20 cellular contexts compared by ENCODE assay signal in genomic region chr15:29141206-29141907, GRCh38.
A peak's percentile ranks its signal among the peaks of the same experiment; 100 is the strongest.
DNase-seq lines count a peak whose midpoint lies in the region; ATAC-seq, FAIRE-seq and TF ChIP-seq lines count a peak whose summit lies in the region.
"Had no signal": no experiment of that assay in that cellular context is flagged by ENCODE, and none has a peak within 500 bp of the region (broad histone marks: within the 10 kb centered on the region; RNA-seq: fewer than 3 reads in every experiment).

No MANE protein-coding gene starts in this region.

- H3K27me3 Mint-ChIP-seq in astrocyte (ENCODE audit: low read depth, unreplicated experiment) (peaks cover 6% of the 10 kb centered on the region), type B pancreatic cell (peaks cover 35% of the 10 kb centered on the region)

- no peak overlapping the region for H3K4me3 Mint-ChIP-seq in astrocyte (ENCODE audit: unreplicated experiment)
- no peak overlapping the region for H3K4me3 Mint-ChIP-seq in type B pancreatic cell
- H3K4me3 Mint-ChIP-seq: activated naive CD8-positive, alpha-beta T cell treated with anti-CD3 and anti-CD28 coated beads for 36 hours had no signal

- peak; percentile 15 for DNase-seq in activated CD4-positive, CD25-positive, alpha-beta regulatory T cell treated with anti-CD3 and anti-CD28 coated beads, Interleukin-2, amount 50 U/mL, for 72 hours
- no peak for DNase-seq in activated CD4-positive, CD25-positive, alpha-beta regulatory T cell (lab: John Stamatoyannopoulos, UW)
- DNase-seq in astrocyte (ENCODE audit: low read depth) (no peak), left lobe of liver (ENCODE audit: low spot score) (peak; percentile 23), type B pancreatic cell (ENCODE audit: extremely low spot score, unreplicated experiment) (peak; percentile 49), inferior parietal cortex (ENCODE audit: extremely low spot score) (no peak)
- DNase-seq: activated naive CD8-positive, alpha-beta T cell treated with anti-CD3 and anti-CD28 coated beads for 36 hours; C1 segment of cervical spinal cord; dermis blood vessel endothelial cell; DMS 273 treated with DMSO at 0.1 percent for 48 hours; NCI-H1436 treated with DMSO at 0.1 percent for 48 hours; NCI-H748 treated with DMSO at 0.1 percent for 48 hours had no signal

- peak overlapping the region; percentile 38 for H3K4me2 ChIP-seq in astrocyte (ENCODE audit: low read length)

- H3K36me3 Mint-ChIP-seq in astrocyte (ENCODE audit: low read depth, unreplicated experiment): peaks cover 3% of the 10 kb centered on the region
- no peaks in the 10 kb centered on the region for H3K36me3 Mint-ChIP-seq in type B pancreatic cell
- H3K36me3 Mint-ChIP-seq: activated naive CD8-positive, alpha-beta T cell treated with anti-CD3 and anti-CD28 coated beads for 36 hours; brain had no signal

- H3K4me3 ChIP-seq in astrocyte (ENCODE audit: insufficient read depth, low read depth, low read length): no peak overlapping the region
- H3K4me3 ChIP-seq: skin epidermis, suprapubic skin had no signal

- H3K9me3 ChIP-seq in astrocyte (ENCODE audit: insufficient read depth, low read depth, low read length): no peaks in the 10 kb centered on the region
- H3K9me3 ChIP-seq: suprapubic skin had no signal

- H3K27ac Mint-ChIP-seq in astrocyte (ENCODE audit: unreplicated experiment) (peak overlapping the region; percentile 44), type B pancreatic cell (no peak overlapping the region)
- H3K27ac Mint-ChIP-seq: activated naive CD8-positive, alpha-beta T cell treated with anti-CD3 and anti-CD28 coated beads for 36 hours had no signal

- no peaks in the 10 kb centered on the region for H3K36me3 ChIP-seq in astrocyte (ENCODE audit: insufficient read depth, low read length)
- H3K36me3 ChIP-seq: suprapubic skin had no signal

- no peaks in the 10 kb centered on the region for H4K20me1 ChIP-seq in astrocyte (ENCODE audit: insufficient read depth, low read length)

- no peak for FAIRE-seq in astrocyte (lab: Jason Lieb, UNC)
- FAIRE-seq: A204.1, TTC549 had no signal

- H3K9me3 Mint-ChIP-seq in astrocyte (ENCODE audit: unreplicated experiment) (peaks cover 2% of the 10 kb centered on the region), type B pancreatic cell (no peaks in the 10 kb centered on the region)
- H3K9me3 Mint-ChIP-seq: activated naive CD8-positive, alpha-beta T cell treated with anti-CD3 and anti-CD28 coated beads for 36 hours had no signal

- H3K4me1 Mint-ChIP-seq in astrocyte (ENCODE audit: low read depth, unreplicated experiment) (peaks cover 26% of the 10 kb centered on the region), type B pancreatic cell (ENCODE audit: unreplicated experiment) (peaks cover 26% of the 10 kb centered on the region)

- H3K27ac ChIP-seq in astrocyte (ENCODE audit: low read depth, low read length): peak overlapping the region; percentile 25
- H3K27ac ChIP-seq: parathyroid adenoma, suprapubic skin had no signal

- H2AFZ ChIP-seq in astrocyte (ENCODE audit: low read depth, low read length): peak overlapping the region; percentile 72
- H2AFZ ChIP-seq: parathyroid adenoma had no signal

- TF ChIP-seq CTCF in astrocyte (IDR thresholded peaks at IDR 0.05; ENCODE audit: insufficient read depth, low read depth, low read length): no peak
- no peak for TF ChIP-seq CTCF in type B pancreatic cell (conservative IDR thresholded peaks at IDR 0.05)

- H3K9ac ChIP-seq in astrocyte (ENCODE audit: low read length): peak overlapping the region; percentile 32
- H3K9ac ChIP-seq: parathyroid adenoma had no signal

- ATAC-seq in left lobe of liver: no peak
- no peak for ATAC-seq in GM18858 (IDR thresholded peaks at IDR 0.05; ENCODE audit: unreplicated experiment)
- ATAC-seq in GM21786 (IDR thresholded peaks at IDR 0.05; ENCODE audit: unreplicated experiment): no peak

- no peaks in the 10 kb centered on the region for H3K27me3 ChIP-seq in astrocyte (ENCODE audit: insufficient read depth, low read length)

- peaks cover 40% of the 10 kb centered on the region for H3K4me1 ChIP-seq in astrocyte (ENCODE audit: insufficient read depth, low read length)
- H3K4me1 ChIP-seq: parathyroid adenoma had no signal

- H3K79me2 ChIP-seq in astrocyte (ENCODE audit: insufficient read depth, low read length): no peaks in the 10 kb centered on the region
- H3K79me2 ChIP-seq: parathyroid adenoma had no signal

Comparison
In these comparisons a context has a peak if more than half of its experiments do, and no peak if none do; other contexts are left out.
1. DNase-seq: peak in activated CD4-positive, CD25-positive, alpha-beta regulatory T cell treated with anti-CD3 and anti-CD28 coated beads, Interleukin-2, amount 50 U/mL, for 72 hours (single experiment), left lobe of liver (single experiment) and type B pancreatic cell (single experiment); none in activated CD4-positive, CD25-positive, alpha-beta regulatory T cell (0 of 4), astrocyte (single experiment) and inferior parietal cortex (single experiment).